8 cellular contexts compared by ENCODE assay signal in genomic region chr12:42023733-42024494, GRCh38.
DNase-seq lines count a peak whose midpoint lies in the region; ATAC-seq and TF ChIP-seq lines count a peak whose summit lies in the region.

No MANE protein-coding gene starts in this region.

- H3K4me3 ChIP-seq in AG04449 (ENCODE audit: low read depth, low read length) (peak overlapping the region; percentile 52), duodenal mucosa (ENCODE audit: low read depth in 1 of 2, low read length in 2 of 2) (peak overlapping the region; percentile 59 to 63)

- ATAC-seq in GM18517 (IDR thresholded peaks at IDR 0.05; ENCODE audit: unreplicated experiment) (peak; percentile 93), HG03064 (IDR thresholded peaks at IDR 0.05; ENCODE audit: low read depth, unreplicated experiment) (peak; percentile 94)

- H3K27ac ChIP-seq in duodenal mucosa (ENCODE audit: low read depth, low read length), result no peak overlapping the region

- H3K9me3 ChIP-seq in duodenal mucosa (ENCODE audit: control insufficient read depth in 1 of 2, low read length in 2 of 2), result no peaks in the 10 kb centered on the region

- H3K27me3 ChIP-seq in duodenal mucosa (ENCODE audit: control insufficient read depth in 1 of 2, insufficient read depth in 2 of 2, low read length in 2 of 2), result peaks cover 0 to 5% of the 10 kb centered on the region in 2 donors

- H3K4me1 ChIP-seq in duodenal mucosa (ENCODE audit: control insufficient read depth in 1 of 2, insufficient read depth in 2 of 2, low read length in 2 of 2), result peaks cover 0 to 5% of the 10 kb centered on the region in 2 donors

- TF ChIP-seq CTCF in AG04449 (IDR thresholded peaks at IDR 0.05; ENCODE audit: insufficient read depth, low read length, missing control alignments), result peak; percentile 99

- POLR2A ChIA-PET in AG04449 (lab: Yijun Ruan, JAX), result no interaction called here

- CTCF ChIA-PET in AG04449 (lab: Yijun Ruan, JAX), result interaction anchor here (0.7 to 10.7 kb wide), 37 partner anchors 9 to 1314 kb away, joined by 3 to 180 read pairs (median 4); no protein-coding TSS in a partner anchor

- H3K9ac ChIP-seq in duodenal mucosa (ENCODE audit: low read depth in 1 of 2, low read length in 2 of 2), result peak overlapping the region in 1 of 2 donors; percentile 50

- DNase-seq in AG04449 (ENCODE audit: low read depth, low spot score) (no peak), NCI-H446 treated with DMSO at 0.1 percent for 48 hours (lab: John Stamatoyannopoulos, UW) (peak; percentile 16), lung microvascular endothelial cell (ENCODE audit: low read depth in 2 of 2) (peak; percentile 84)
- DNase-seq in activated CD4-positive, alpha-beta T cell treated with anti-CD3 and anti-CD28 coated beads, Interleukin-2, amount 50 U/mL, for 24 hours (ENCODE audit: low read depth in 1 of 2, low spot score in 1 of 2), result peak; percentile 43 to 61
- peak; percentile 34 to 55 (median 38) for DNase-seq in stimulated activated CD4-positive, alpha-beta T cell treated with anti-CD3 and anti-CD28 coated beads, TNF-alpha, amount 100 ng/mL, for 4 hours (ENCODE audit: low read depth in 3 of 3)

- H3K36me3 ChIP-seq in duodenal mucosa (ENCODE audit: control insufficient read depth in 1 of 2, insufficient read depth in 2 of 2, low read length in 2 of 2), result no peaks in the 10 kb centered on the region
